8 cellular contexts compared by ENCODE assay signal in genomic region chr19:42301646-42302204, GRCh38. TPM values are rescaled to one million over a fixed set of nuclear protein-coding genes. Genes with fewer than 3 reads are reported as not detected.
DNase-seq lines count a peak whose midpoint lies in the region; TF ChIP-seq lines count a peak whose summit lies in the region.

A gene with protein sequence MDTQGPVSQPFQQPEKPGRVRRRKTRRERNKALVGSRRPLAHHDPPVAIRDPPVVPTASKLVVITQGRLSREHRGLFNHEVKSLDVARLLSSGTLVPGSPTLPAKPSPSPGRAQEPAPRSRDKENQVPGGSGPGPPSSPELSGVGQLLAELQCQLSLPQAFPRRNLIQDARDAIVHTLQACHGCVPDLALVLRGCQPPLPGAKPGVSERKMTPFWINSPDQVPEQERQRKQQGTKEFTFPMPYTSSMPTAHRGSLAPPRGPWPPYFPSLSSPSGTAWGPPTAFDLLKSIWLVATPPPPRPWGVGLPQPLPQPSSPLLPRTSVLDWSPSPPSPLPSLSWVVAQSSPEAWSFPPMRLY (plus strand): TSS chr19:42302132. CDS start chr19:42309585, 7,453 bp downstream.

- WGBS in adrenal gland, 4 donors = 6 to 18% (median 9%) methylated on average over 10 to 21 of the region's 21 CpGs

- H3K27ac ChIP-seq in HUES6 (ENCODE audit: low read depth, low read length) (peak within 1 kb of the TSS; percentile 57; the same call in 1 of the 2 replicates), adrenal gland (peak within 1 kb of the TSS in 3 of 5 donors; percentile 27 to 73 (median 71)), iPS-20b (ENCODE audit: low read length) (peak within 1 kb of the TSS; percentile 92)

- DNase-seq in NCI-H2171 treated with DMSO at 0.1 percent for 48 hours (lab: John Stamatoyannopoulos, UW) (peak; percentile 51), NCI-H2171 (lab: John Stamatoyannopoulos, UW) (no peak), adrenal gland (peak in 1 of 7 donors; percentile 42), NCI-H1436 treated with DMSO at 0.1 percent for 48 hours (lab: John Stamatoyannopoulos, UW) (no peak), AG08396 (ENCODE audit: low spot score) (no peak)

- intact Hi-C loops in adrenal gland (cut with DNase I) = no loop called here

- no peak for TF ChIP-seq CTCF in adrenal gland (IDR thresholded peaks at IDR 0.05)

- no peak for TF ChIP-seq POLR2A in adrenal gland (IDR thresholded peaks at IDR 0.05)

- no peaks in the 10 kb centered on the region for H3K9me3 Mint-ChIP-seq in stimulated activated naive CD8-positive, alpha-beta T cell treated with anti-CD3 and anti-CD28 coated beads, Interleukin-15, Interleukin-2, amounts not matched to agents 100 ng/mL and 50 ng/mL, for 24 hours

- no peaks in the 10 kb centered on the region for H3K27me3 Mint-ChIP-seq in stimulated activated naive CD8-positive, alpha-beta T cell treated with anti-CD3 and anti-CD28 coated beads, Interleukin-15, Interleukin-2, amounts not matched to agents 100 ng/mL and 50 ng/mL, for 24 hours

- H3K27ac Mint-ChIP-seq in stimulated activated naive CD8-positive, alpha-beta T cell treated with anti-CD3 and anti-CD28 coated beads, Interleukin-15, Interleukin-2, amounts not matched to agents 100 ng/mL and 50 ng/mL, for 24 hours = peak within 1 kb of the TSS; percentile 76

- H3K27me3 ChIP-seq in HUES6 (ENCODE audit: control insufficient read depth, insufficient read depth, low read length) (no peaks in the 10 kb centered on the region), adrenal gland (no peaks in the 10 kb centered on the region), iPS-20b (ENCODE audit: insufficient read depth, low read length) (no peaks in the 10 kb centered on the region)

- peak within 1 kb of the TSS; percentile 89 for H3K9ac ChIP-seq in HUES6 (ENCODE audit: low read length)
- peak within 1 kb of the TSS; percentile 93 for H3K9ac ChIP-seq in iPS-20b (ENCODE audit: low read depth, low read length)

- peak within 1 kb of the TSS; percentile 99 for H3K4me3 ChIP-seq in HUES6 (ENCODE audit: low read depth, low read length)
- peak within 1 kb of the TSS; percentile 8 to 67 (median 33) for H3K4me3 ChIP-seq in adrenal gland
- H3K4me3 ChIP-seq in iPS-20b (ENCODE audit: low read length) = peak within 1 kb of the TSS; percentile 75

- peak within 1 kb of the TSS; percentile 87 for H3K4me3 Mint-ChIP-seq in stimulated activated naive CD8-positive, alpha-beta T cell treated with anti-CD3 and anti-CD28 coated beads, Interleukin-15, Interleukin-2, amounts not matched to agents 100 ng/mL and 50 ng/mL, for 24 hours

- H3K36me3 ChIP-seq in HUES6 (ENCODE audit: control insufficient read depth, insufficient read depth, low read length) = peaks cover 12% of the 10 kb centered on the region
- H3K36me3 ChIP-seq in adrenal gland (replicated peaks in 1 of 2) = no peaks in the 10 kb centered on the region
- H3K36me3 ChIP-seq in iPS-20b (ENCODE audit: insufficient read depth, low read depth, low read length) = peaks cover 16% of the 10 kb centered on the region

- H3K4me1 Mint-ChIP-seq in stimulated activated naive CD8-positive, alpha-beta T cell treated with anti-CD3 and anti-CD28 coated beads, Interleukin-15, Interleukin-2, amounts not matched to agents 100 ng/mL and 50 ng/mL, for 24 hours (ENCODE audit: low read depth) = peaks cover 25% of the 10 kb centered on the region

- H3K4me1 ChIP-seq in HUES6 (ENCODE audit: control insufficient read depth, insufficient read depth, low read length) (peaks cover 17% of the 10 kb centered on the region), adrenal gland (replicated peaks in 1 of 2) (peaks cover 6 to 13% of the 10 kb centered on the region in 2 donors), iPS-20b (ENCODE audit: insufficient read depth, low read length) (peaks cover 7% of the 10 kb centered on the region; the same call in 1 of the 2 replicates)

- no peaks in the 10 kb centered on the region for H3K9me3 ChIP-seq in HUES6 (ENCODE audit: control insufficient read depth, insufficient read depth, low read depth, low read length)
- no peaks in the 10 kb centered on the region for H3K9me3 ChIP-seq in adrenal gland (replicated peaks in 1 of 3)
- no peaks in the 10 kb centered on the region for H3K9me3 ChIP-seq in iPS-20b (ENCODE audit: insufficient read depth, low read depth, low read length)

- H3K36me3 Mint-ChIP-seq in stimulated activated naive CD8-positive, alpha-beta T cell treated with anti-CD3 and anti-CD28 coated beads, Interleukin-15, Interleukin-2, amounts not matched to agents 100 ng/mL and 50 ng/mL, for 24 hours (ENCODE audit: low read depth) = peaks cover 3% of the 10 kb centered on the region

RNA-seq across cellular contexts. Expression of the gene that starts here (rescaled TPM):
- 1 to 10 TPM in 7 of 8 donors, under 1 TPM in 1; 0.78 to 2.5 (median 1.6) TPM for total RNA-seq in adrenal gland
- polyA plus RNA-seq in adrenal gland = 1 to 10 TPM in 2 of 3 donors, under 1 TPM in 1; 0.51 to 2.3 (median 1.2) TPM

Comparison
In these comparisons a context has a peak if more than half of its experiments do, and no peak if none do; other contexts are left out.
1. H3K4me3 ChIP-seq: peak in every context shown above with its lines; median percentile 99 in HUES6; 75 in iPS-20b; 33 in adrenal gland.